In genomic region chr2:239393401-239393940, GRCh38 we compare ENCODE assay signal across 1 cellular context.
TF ChIP-seq lines count a peak whose summit lies in the region.

No MANE protein-coding gene starts in this region.

TF ChIP-seq in HepG2, 621 proteins besides CTCF, POLR2A, EP300 and RAD21:
- no peak for TF ChIP-seq ZNF577 (CRISPR knock-in tag; IDR thresholded peaks at IDR 0.05; ENCODE audit: borderline replicate concordance, low read depth)
- no peak for TF ChIP-seq SP140L (CRISPR knock-in tag; IDR thresholded peaks at IDR 0.05; ENCODE audit: borderline replicate concordance)
- TF ChIP-seq NFE2 (CRISPR knock-in tag; IDR thresholded peaks at IDR 0.05) = no peak
- TF ChIP-seq SAFB2 (CRISPR knock-in tag; IDR thresholded peaks at IDR 0.05; ENCODE audit: borderline replicate concordance, low read depth) = no peak
- TF ChIP-seq KDM5B (CRISPR knock-in tag; IDR thresholded peaks at IDR 0.05; ENCODE audit: borderline replicate concordance) = no peak
- no peak for TF ChIP-seq RCOR2 (CRISPR knock-in tag; IDR thresholded peaks at IDR 0.05)
- TF ChIP-seq MBNL3 (CRISPR knock-in tag; conservative IDR thresholded peaks at IDR 0.05) = no peak
- no peak for TF ChIP-seq TERF1 (CRISPR knock-in tag; IDR thresholded peaks at IDR 0.05)
- TF ChIP-seq TBX3 (IDR thresholded peaks at IDR 0.05; ENCODE audit: borderline replicate concordance) = no peak
- no peak for TF ChIP-seq NCOA1 (CRISPR knock-in tag; IDR thresholded peaks at IDR 0.05)
- TF ChIP-seq PHF21A (CRISPR knock-in tag; IDR thresholded peaks at IDR 0.05) = no peak
- no peak for TF ChIP-seq ZNF646 (CRISPR knock-in tag; IDR thresholded peaks at IDR 0.05)
- TF ChIP-seq ZNF354B (CRISPR knock-in tag; IDR thresholded peaks at IDR 0.05) = no peak
- no peak for TF ChIP-seq ARNTL (CRISPR knock-in tag; IDR thresholded peaks at IDR 0.05)
- TF ChIP-seq GRHL1 (CRISPR knock-in tag; conservative IDR thresholded peaks at IDR 0.05) = no peak
